Comparison of ENCODE assay signal across 1 cellular context in the genomic region with DNA sequence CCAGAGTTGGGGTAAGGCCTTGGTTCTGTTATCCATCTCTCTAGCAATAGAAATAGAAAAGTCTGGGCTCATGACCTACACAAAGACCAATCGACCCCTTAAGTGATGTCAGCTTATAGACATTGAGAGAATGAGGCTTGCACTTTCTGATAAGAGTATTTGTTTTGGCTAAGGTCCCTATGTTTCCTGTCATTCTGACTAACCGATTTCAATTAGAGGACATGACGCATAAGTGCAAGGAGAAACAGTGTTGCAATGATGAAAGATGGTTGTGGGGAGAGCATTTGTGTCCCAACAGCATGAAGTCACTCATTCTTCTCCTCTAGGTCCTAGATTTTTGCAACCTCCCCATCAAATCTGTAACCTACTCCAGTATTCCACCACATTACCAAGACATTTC.
TF ChIP-seq lines count a peak whose summit lies in the region.

No MANE protein-coding gene starts in this region.

TF ChIP-seq in WTC11, 78 proteins besides CTCF, POLR2A, EP300 and RAD21:
- TF ChIP-seq ATF2 (CRISPR knock-in tag; IDR thresholded peaks at IDR 0.05; ENCODE audit: borderline replicate concordance, low read depth) (no peak), TEAD1 (CRISPR knock-in tag; IDR thresholded peaks at IDR 0.05) (no peak), IRF1 (CRISPR knock-in tag; IDR thresholded peaks at IDR 0.05) (no peak), NR1H2 (CRISPR knock-in tag; IDR thresholded peaks at IDR 0.05) (no peak), TEAD4 (CRISPR knock-in tag; IDR thresholded peaks at IDR 0.05) (no peak), ZNF121 (CRISPR knock-in tag; IDR thresholded peaks at IDR 0.05) (no peak), ELF4 (CRISPR knock-in tag; IDR thresholded peaks at IDR 0.05; ENCODE audit: low read depth) (no peak), GABPB1 (CRISPR knock-in tag; IDR thresholded peaks at IDR 0.05) (no peak), OVOL2 (CRISPR knock-in tag; IDR thresholded peaks at IDR 0.05; ENCODE audit: borderline replicate concordance) (no peak)
- TF ChIP-seq, protein P1, sequence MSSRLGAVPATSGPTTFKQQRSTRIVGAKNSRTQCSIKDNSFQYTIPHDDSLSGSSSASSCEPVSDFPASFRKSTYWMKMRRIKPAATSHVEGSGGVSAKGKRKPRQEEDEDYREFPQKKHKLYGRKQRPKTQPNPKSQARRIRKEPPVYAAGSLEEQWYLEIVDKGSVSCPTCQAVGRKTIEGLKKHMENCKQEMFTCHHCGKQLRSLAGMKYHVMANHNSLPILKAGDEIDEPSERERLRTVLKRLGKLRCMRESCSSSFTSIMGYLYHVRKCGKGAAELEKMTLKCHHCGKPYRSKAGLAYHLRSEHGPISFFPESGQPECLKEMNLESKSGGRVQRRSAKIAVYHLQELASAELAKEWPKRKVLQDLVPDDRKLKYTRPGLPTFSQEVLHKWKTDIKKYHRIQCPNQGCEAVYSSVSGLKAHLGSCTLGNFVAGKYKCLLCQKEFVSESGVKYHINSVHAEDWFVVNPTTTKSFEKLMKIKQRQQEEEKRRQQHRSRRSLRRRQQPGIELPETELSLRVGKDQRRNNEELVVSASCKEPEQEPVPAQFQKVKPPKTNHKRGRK (CRISPR knock-in tag; IDR thresholded peaks at IDR 0.05; ENCODE audit: borderline replicate concordance), result no peak
- TF ChIP-seq, protein P2, sequence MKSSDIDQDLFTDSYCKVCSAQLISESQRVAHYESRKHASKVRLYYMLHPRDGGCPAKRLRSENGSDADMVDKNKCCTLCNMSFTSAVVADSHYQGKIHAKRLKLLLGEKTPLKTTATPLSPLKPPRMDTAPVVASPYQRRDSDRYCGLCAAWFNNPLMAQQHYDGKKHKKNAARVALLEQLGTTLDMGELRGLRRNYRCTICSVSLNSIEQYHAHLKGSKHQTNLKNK (CRISPR knock-in tag; IDR thresholded peaks at IDR 0.05), result no peak
